ENCODE assay signal across 30 cellular contexts in the genomic region with DNA sequence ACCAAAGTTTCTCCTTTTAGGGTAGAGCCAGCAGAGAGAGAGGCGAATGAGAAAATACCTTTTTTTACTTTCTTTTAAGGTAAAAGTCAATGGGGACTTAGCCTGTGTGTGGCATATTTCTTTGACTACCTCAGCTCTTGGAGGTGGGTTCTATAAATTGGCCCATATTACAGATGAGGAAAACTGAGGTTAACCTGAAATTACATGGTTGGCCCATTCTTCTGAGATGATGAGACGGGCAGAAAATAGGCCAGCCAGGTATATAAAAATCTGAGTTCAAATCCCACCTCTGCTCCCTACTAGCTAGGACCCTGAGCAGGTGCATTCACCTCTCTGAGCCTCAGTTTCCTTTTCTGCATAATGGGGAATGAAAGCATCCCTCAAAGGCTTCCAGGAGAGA. TPM values are rescaled to one million over a fixed set of nuclear protein-coding genes. Genes with fewer than 3 reads are reported as not detected.
DNase-seq lines count a peak whose midpoint lies in the region; ATAC-seq, FAIRE-seq and TF ChIP-seq lines count a peak whose summit lies in the region.
"Had no signal": no experiment of that assay in that cellular context is flagged by ENCODE, and none has a peak within 500 bp of the region (broad histone marks: within the 10 kb centered on the region; RNA-seq: fewer than 3 reads in every experiment).

No MANE protein-coding gene starts in this region.

- H3K4me2 ChIP-seq in HepG2 (ENCODE audit: low read depth, low read length) (no peak overlapping the region), K562 (ENCODE audit: insufficient read depth, low read length) (no peak overlapping the region), PC-3 (ENCODE audit: low read length) (no peak overlapping the region)
- H3K4me2 ChIP-seq: BLaER1 had no signal

- no peak for TF ChIP-seq POLR2A in HepG2 (IDR thresholded peaks at IDR 0.05; ENCODE audit: insufficient read depth in 1 of 2, low read depth in 2 of 2, low read length in 2 of 2)
- TF ChIP-seq POLR2A in right lobe of liver (IDR thresholded peaks at IDR 0.05): no peak
- no peak for TF ChIP-seq POLR2A in K562 (conservative IDR thresholded peaks at IDR 0.05)

- H3K4me3 Mint-ChIP-seq in activated CD8-positive, alpha-beta T cell treated with anti-CD3 and anti-CD28 coated beads, Interleukin-2, amount 10 ng/mL, durations not matched to agents 7 days and 5 days: no peak overlapping the region
- H3K4me3 Mint-ChIP-seq: CD4-positive, alpha-beta memory T cell; CD4-positive, CD25-positive, alpha-beta regulatory T cell; CD8-positive, alpha-beta memory T cell had no signal

- no peak overlapping the region for H3K27ac Mint-ChIP-seq in activated CD8-positive, alpha-beta T cell treated with anti-CD3 and anti-CD28 coated beads, Interleukin-2, amount 10 ng/mL, durations not matched to agents 7 days and 5 days
- H3K27ac Mint-ChIP-seq: CD14-positive monocyte; CD8-positive, alpha-beta memory T cell had no signal

- H3K4me1 ChIP-seq in HepG2 (ENCODE audit: insufficient read depth, low read length) (no peaks in the 10 kb centered on the region), right lobe of liver (no peaks in the 10 kb centered on the region), K562 (replicated peaks in 1 of 2; ENCODE audit: control insufficient read depth in 2 of 2, insufficient read depth in 2 of 2, low read length in 2 of 2) (no peaks in the 10 kb centered on the region), PC-3 (ENCODE audit: insufficient read depth, low read length) (no peaks in the 10 kb centered on the region)
- H3K4me1 ChIP-seq: BE2C had no signal

- H3F3A ChIP-seq in PC-3 (ENCODE audit: low read length, unreplicated experiment): no peaks in the 10 kb centered on the region

- H3K27ac ChIP-seq in HepG2 (ENCODE audit: extremely low read length, insufficient read depth, low read length): no peak overlapping the region
- H3K27ac ChIP-seq in right lobe of liver: no peak overlapping the region
- H3K27ac ChIP-seq in K562 (ENCODE audit: extremely low read depth, low read depth, low read length): no peak overlapping the region
- H3K27ac ChIP-seq in PC-3 (ENCODE audit: low read length): no peak overlapping the region
- H3K27ac ChIP-seq: 22Rv1, BLaER1 had no signal

- H3K36me3 ChIP-seq in HepG2 (replicated peaks in 1 of 2; ENCODE audit: control insufficient read depth in 1 of 2, insufficient read depth in 2 of 2, low read length in 2 of 2) (no peaks in the 10 kb centered on the region), right lobe of liver (no peaks in the 10 kb centered on the region), K562 (ENCODE audit: control insufficient read depth, insufficient read depth, low read length) (no peaks in the 10 kb centered on the region), PC-3 (ENCODE audit: low read depth, low read length) (no peaks in the 10 kb centered on the region)
- H3K36me3 ChIP-seq: BE2C, BLaER1 had no signal

- no peak for TF ChIP-seq CTCF in HepG2 (CRISPR knock-in tag; IDR thresholded peaks at IDR 0.05)
- no peak for TF ChIP-seq CTCF in right lobe of liver (IDR thresholded peaks at IDR 0.05)
- TF ChIP-seq CTCF in K562 (IDR thresholded peaks at IDR 0.05 in 2 of 3, conservative IDR thresholded peaks at IDR 0.05 in 1 of 3; ENCODE audit: insufficient read depth in 2 of 3, low read depth in 1 of 3, low read length in 3 of 3): no peak
- no peak for TF ChIP-seq CTCF in PC-3 (conservative IDR thresholded peaks at IDR 0.05; ENCODE audit: low read depth, low read length)

- 0 out of 2 replicates have a peak, but pooled peaks cover 2% of the 10 kb centered on the region for H4K20me1 ChIP-seq in HepG2 (ENCODE audit: insufficient read depth, low read length)
- no peaks in the 10 kb centered on the region for H4K20me1 ChIP-seq in K562 (replicated peaks; ENCODE audit: control insufficient read depth, insufficient read depth, low read length)
- H4K20me1 ChIP-seq in PC-3 (ENCODE audit: low read length): no peaks in the 10 kb centered on the region
- H4K20me1 ChIP-seq: BLaER1 had no signal

- BruUV-seq in HepG2 (replicated peaks; lab: Mats Ljungman, UMichigan) (no TSS peak), K562 (replicated peaks; lab: Mats Ljungman, UMichigan) (no TSS peak), PC-3 (replicated peaks; lab: Mats Ljungman, UMichigan) (no TSS peak)

- peaks cover 12% of the 10 kb centered on the region for H3K27me3 Mint-ChIP-seq in activated CD8-positive, alpha-beta T cell treated with anti-CD3 and anti-CD28 coated beads, Interleukin-2, amount 10 ng/mL, durations not matched to agents 7 days and 5 days (ENCODE audit: low read depth)

- H3K9me3 ChIP-seq in HepG2 (ENCODE audit: low read length): no peaks in the 10 kb centered on the region
- no peaks in the 10 kb centered on the region for H3K9me3 ChIP-seq in right lobe of liver
- no peaks in the 10 kb centered on the region; the same call in 1 of the 2 replicates for H3K9me3 ChIP-seq in K562 (replicated peaks; ENCODE audit: control insufficient read depth, insufficient read depth, low read depth, low read length)
- no peaks in the 10 kb centered on the region for H3K9me3 ChIP-seq in PC-3 (ENCODE audit: low read length)
- H3K9me3 ChIP-seq: BE2C had no signal

- peaks cover 0 to 3% of the 10 kb centered on the region in 2 experiments; a peak in 1 of 5 replicates for H3K27me3 ChIP-seq in HepG2 (ENCODE audit: control insufficient read depth in 1 of 2, insufficient read depth in 2 of 2, low read length in 2 of 2)
- H3K27me3 ChIP-seq in right lobe of liver: no peaks in the 10 kb centered on the region
- no peaks in the 10 kb centered on the region for H3K27me3 ChIP-seq in K562 (ENCODE audit: control insufficient read depth in 2 of 2, insufficient read depth in 2 of 2, low read length in 2 of 2)
- H3K27me3 ChIP-seq in PC-3 (ENCODE audit: low read length): peaks cover 6% of the 10 kb centered on the region; the same call in 1 of the 2 replicates
- H3K27me3 ChIP-seq: BLaER1 had no signal

- no peak overlapping the region for H2AFZ ChIP-seq in HepG2 (ENCODE audit: low read length)
- H2AFZ ChIP-seq in K562 (ENCODE audit: low read depth, low read length): no peak overlapping the region
- H2AFZ ChIP-seq in PC-3 (ENCODE audit: low read length): no peak overlapping the region

- no peak for FAIRE-seq in HepG2 (lab: Jason Lieb, UNC)
- FAIRE-seq in K562 (lab: Jason Lieb, UNC): no peak
- FAIRE-seq: GM12878, GM12892, GM18507 had no signal

- no peaks in the 10 kb centered on the region for H3K4me1 Mint-ChIP-seq in activated CD8-positive, alpha-beta T cell treated with anti-CD3 and anti-CD28 coated beads, Interleukin-2, amount 10 ng/mL, durations not matched to agents 7 days and 5 days (ENCODE audit: low read depth)
- H3K4me1 Mint-ChIP-seq: CD4-positive, alpha-beta memory T cell; CD4-positive, CD25-positive, alpha-beta regulatory T cell; CD8-positive, alpha-beta memory T cell had no signal

- TF ChIP-seq EP300 in HepG2 (IDR thresholded peaks at IDR 0.05; ENCODE audit: low read depth in 2 of 2, low read length in 2 of 2) (no peak), HepG2 (CRISPR knock-in tag; IDR thresholded peaks at IDR 0.05; ENCODE audit: borderline replicate concordance) (no peak), K562 (IDR thresholded peaks at IDR 0.05; ENCODE audit: low read length) (no peak)

- WGBS in HepG2 (ENCODE audit: low lambda C conversion rate): 34% methylated on average over 2 of the region's 2 CpGs
- WGBS in right lobe of liver (ENCODE audit: insufficient coverage, low coverage, low lambda C conversion rate, missing lambda C conversion rate): 81% methylated on average over 2 of the region's 2 CpGs
- 0% methylated on average over 2 of the region's 2 CpGs for WGBS in K562 (ENCODE audit: insufficient coverage, low coverage, missing lambda C conversion rate)

- H3K36me3 Mint-ChIP-seq in activated CD8-positive, alpha-beta T cell treated with anti-CD3 and anti-CD28 coated beads, Interleukin-2, amount 10 ng/mL, durations not matched to agents 7 days and 5 days (ENCODE audit: low read depth): no peaks in the 10 kb centered on the region
- H3K36me3 Mint-ChIP-seq: CD14-positive monocyte; CD4-positive, CD25-positive, alpha-beta regulatory T cell; CD8-positive, alpha-beta memory T cell had no signal

- POLR2A ChIA-PET in HepG2 (lab: Yijun Ruan, JAX) (no interaction called here), K562 (lab: Yijun Ruan, JAX) (no interaction called here), PC-3 (lab: Charles Lee; ENCODE audit: unreplicated experiment) (no interaction called here)
- POLR2A ChIA-PET in activated CD8-positive, alpha-beta T cell treated with anti-CD3 and anti-CD28 coated beads, Interleukin-2, amount 10 ng/mL, durations not matched to agents 7 days and 5 days (lab: Charles Lee): no interaction called here

- H3K9me2 ChIP-seq in PC-3 (replicated peaks; ENCODE audit: low read length): no peaks in the 10 kb centered on the region

- intact Hi-C loops in HepG2 (cut with micrococcal nuclease; ENCODE audit: unreplicated experiment) (no loop called here), right lobe of liver (cut with DNase I) (no loop called here), K562 (cut with micrococcal nuclease) (no loop called here), PC-3 (cut with micrococcal nuclease) (no loop called here)

- DNase-seq in HepG2 (ENCODE audit: low spot score) (no peak), right lobe of liver (no peak), K562 (ENCODE audit: extremely low read depth in 1 of 4, low spot score in 3 of 4) (no peak), PC-3 (no peak)
- DNase-seq in activated CD8-positive, alpha-beta T cell treated with anti-CD3 and anti-CD28 coated beads, Interleukin-2, amount 10 ng/mL, durations not matched to agents 7 days and 5 days: no peak
- DNase-seq: ACHN; BE2C; C1 segment of cervical spinal cord; CD4-positive, alpha-beta memory T cell; CD4-positive, CD25-positive, alpha-beta regulatory T cell; CD8-positive, alpha-beta memory T cell; COR-L47; DMS 273 treated with DMSO at 0.1 percent for 48 hours; DMS153; DMS53; DMS79; DND-41; EL; GDM1 had no signal

- no peak for TF ChIP-seq RAD21 in HepG2 (CRISPR knock-in tag; IDR thresholded peaks at IDR 0.05)
- TF ChIP-seq RAD21 in K562 (CRISPR knock-in tag; conservative IDR thresholded peaks at IDR 0.05 in 1 of 2, IDR thresholded peaks at IDR 0.05 in 1 of 2): no peak

- H3K79me2 ChIP-seq in HepG2 (ENCODE audit: insufficient read depth, low read length) (no peaks in the 10 kb centered on the region), K562 (ENCODE audit: control insufficient read depth, insufficient read depth, low read length) (no peaks in the 10 kb centered on the region), PC-3 (ENCODE audit: low read length) (no peaks in the 10 kb centered on the region)

- H3K4me3 ChIP-seq in HepG2 (replicated peaks in 1 of 3; ENCODE audit: insufficient read depth in 1 of 3, low read depth in 2 of 3, low read length in 3 of 3) (no peak overlapping the region), right lobe of liver (no peak overlapping the region), K562 (no peak overlapping the region), PC-3 (ENCODE audit: low read length) (no peak overlapping the region)
- H3K4me3 ChIP-seq: BLaER1, GM12878 had no signal

- no peak overlapping the region for H3K9ac ChIP-seq in HepG2 (ENCODE audit: insufficient read depth, low read depth, low read length)
- H3K9ac ChIP-seq in K562 (ENCODE audit: insufficient read depth in 1 of 2, low read depth in 2 of 2, low read length in 2 of 2): no peak overlapping the region
- no peak overlapping the region for H3K9ac ChIP-seq in PC-3 (ENCODE audit: low read length)
- H3K9ac ChIP-seq: BLaER1 had no signal

- in situ Hi-C loops in HepG2 (cut with HindIII; ENCODE audit: extremely low pct_ligation_motif_present, low pct_unique_long_range_greater_than_20kb) (no loop called here), K562 (cut with MboI) (no loop called here)

- H3K9me3 Mint-ChIP-seq in activated CD8-positive, alpha-beta T cell treated with anti-CD3 and anti-CD28 coated beads, Interleukin-2, amount 10 ng/mL, durations not matched to agents 7 days and 5 days (ENCODE audit: insufficient read depth): no peaks in the 10 kb centered on the region

- ATAC-seq in HepG2 (no peak), right lobe of liver (no peak), K562 (no peak), PC-3 (no peak)
- no peak for ATAC-seq in activated CD8-positive, alpha-beta T cell treated with anti-CD3 and anti-CD28 coated beads, Interleukin-2, amount 10 ng/mL, durations not matched to agents 7 days and 5 days
- ATAC-seq: GM12878 had no signal

- CTCF ChIA-PET in HepG2 (lab: Yijun Ruan, JAX; ENCODE audit: low intra/inter-chr PET ratio, low total read pairs) (no interaction called here), K562 (lab: Yijun Ruan, JAX; ENCODE audit: low intra/inter-chr PET ratio) (no interaction called here), PC-3 (lab: Charles Lee) (no interaction called here)
- CTCF ChIA-PET in activated CD8-positive, alpha-beta T cell treated with anti-CD3 and anti-CD28 coated beads, Interleukin-2, amount 10 ng/mL, durations not matched to agents 7 days and 5 days (lab: Charles Lee): no interaction called here

- H3K9me1 ChIP-seq in K562 (ENCODE audit: control insufficient read depth, insufficient read depth, low read length): no peaks in the 10 kb centered on the region

RNA-seq across cellular contexts. Expression of a gene that starts 22.4 kb away (rescaled TPM):
- total RNA-seq in HepG2 (2016; rRNA removed; fragmentation: Illumina TruSeq; extraction: Trizol) (not detected in 2 replicates), right lobe of liver (not detected), K562 (2014; rRNA removed) (0.05 TPM in 1 of 2 replicates, not detected in the other), K562 (2014; rRNA removed; fragmentation: Illumina TruSeq; extraction: Trizol) (not detected in 2 replicates), K562 (2015; rRNA removed; fragmentation: Illumina TruSeq; extraction: Trizol) (not detected in 2 replicates), K562 (2021) (0.04 and 0.16 TPM in 2 replicates), PC-3 (2014; rRNA removed) (0.23 and 0.26 TPM in 2 replicates)
- total RNA-seq in HepG2 (2016; cell fraction: cytosol; rRNA removed; fragmentation: Illumina TruSeq; extraction: Trizol; ENCODE audit: low read depth): not detected in 2 replicates
- not detected in 2 replicates for total RNA-seq in HepG2 (2016; cell fraction: insoluble cytoplasmic fraction; rRNA removed; fragmentation: Illumina TruSeq; extraction: Trizol)
- not detected in 2 replicates for total RNA-seq in HepG2 (2016; cell fraction: membrane; rRNA removed; fragmentation: Illumina TruSeq; extraction: Trizol)
- not detected in 2 replicates for total RNA-seq in HepG2 (2016; cell fraction: nucleus; rRNA removed; fragmentation: Illumina TruSeq; extraction: Trizol)
- polyA plus RNA-seq in HepG2 (2011; rRNA removed) (0.01 TPM in 1 of 2 replicates, not detected in the other), K562 (2011; rRNA removed) (0.09 and 0.17 TPM in 2 replicates), K562 (2014; fragmentation: Illumina TruSeq; extraction: Trizol) (not detected in 2 replicates), K562 (2014; fragmentation: Nextera tagmentation; extraction: Ambion mirVana) (not detected), K562 (2014; rRNA removed) (0.08 TPM in 1 of 2 replicates, not detected in the other)
- polyA plus RNA-seq in HepG2 (2011; cell fraction: cytosol; rRNA removed): 0.04 and 0.07 TPM in 2 replicates
- polyA plus RNA-seq in HepG2 (2011; cell fraction: nucleus; rRNA removed): not detected in 2 replicates
- not detected in 2 replicates for polyA plus RNA-seq in HepG2 (2012)
- not detected in 2 replicates for polyA plus RNA-seq in HepG2 (2016; cell fraction: cytosol; fragmentation: Illumina TruSeq; extraction: Trizol; ENCODE audit: low read depth)
- polyA plus RNA-seq in HepG2 (2016; cell fraction: insoluble cytoplasmic fraction; fragmentation: Illumina TruSeq; extraction: Trizol; ENCODE audit: low read depth): not detected in 2 replicates
- polyA plus RNA-seq in HepG2 (2016; cell fraction: membrane; fragmentation: Illumina TruSeq; extraction: Trizol; ENCODE audit: low read depth): not detected in 2 replicates
- polyA plus RNA-seq in HepG2 (2016; cell fraction: nucleus; fragmentation: Illumina TruSeq; extraction: Trizol; ENCODE audit: insufficient read depth, low read depth): not detected in 2 replicates
- not detected in 2 replicates for polyA minus RNA-seq in HepG2 (2011; rRNA and poly(A)+ RNA removed; ENCODE audit: low replicate concordance)
- not detected in 2 replicates for polyA minus RNA-seq in HepG2 (2011; cell fraction: cytosol; rRNA and poly(A)+ RNA removed)
- not detected in 2 replicates for polyA minus RNA-seq in HepG2 (2011; cell fraction: nucleus; rRNA and poly(A)+ RNA removed)
- total RNA-seq in K562 (2011; cell fraction: chromatin; rRNA removed; ENCODE audit: low replicate concordance): 0.25 TPM in 1 of 2 replicates, not detected in the other
- 0.13 and 0.17 TPM in 2 replicates for total RNA-seq in K562 (2011; cell fraction: nucleolus; rRNA removed)
- not detected in 2 replicates for total RNA-seq in K562 (2011; cell fraction: nucleoplasm; rRNA removed)
- 0.24 and 0.64 TPM in 2 replicates for polyA plus RNA-seq in K562 (2011; cell fraction: cytosol; rRNA removed)
- polyA plus RNA-seq in K562 (2011; cell fraction: nucleus; rRNA removed): 0.25 and 0.34 TPM in 2 replicates
- 0.03 and 0.08 TPM in 2 replicates for polyA plus RNA-seq in K562 (2012)
- not detected in 2 replicates for polyA minus RNA-seq in K562 (2011; rRNA and poly(A)+ RNA removed)
- not detected in 2 replicates for polyA minus RNA-seq in K562 (2011; cell fraction: cytosol; rRNA and poly(A)+ RNA removed)
- polyA minus RNA-seq in K562 (2011; cell fraction: nucleus; rRNA and poly(A)+ RNA removed): 0.13 TPM in 1 of 2 replicates, not detected in the other
- not detected for total RNA-seq in activated CD8-positive, alpha-beta T cell treated with anti-CD3 and anti-CD28 coated beads, Interleukin-2, amount 10 ng/mL, durations not matched to agents 7 days and 5 days
- total RNA-seq: A172; A673; CD4-positive, alpha-beta memory T cell; CD4-positive, CD25-positive, alpha-beta regulatory T cell; CD8-positive, alpha-beta memory T cell; G401; GM12878 had no signal
- polyA plus RNA-seq: AG04450; CD14-positive monocyte; CD4-positive, alpha-beta memory T cell; CD4-positive, CD25-positive, alpha-beta regulatory T cell; CD8-positive, alpha-beta memory T cell had no signal

RNA-seq across cellular contexts. Expression of a gene that starts 27.1 kb away (rescaled TPM):
- total RNA-seq in HepG2 (2016; rRNA removed; fragmentation: Illumina TruSeq; extraction: Trizol) (1.2 and 1.3 TPM in 2 replicates), right lobe of liver (10 to 100 TPM; 25.5 to 85.7 (median 32.3) TPM), K562 (2014; rRNA removed) (7.4 and 9.1 TPM in 2 replicates), K562 (2014; rRNA removed; fragmentation: Illumina TruSeq; extraction: Trizol) (1.1 and 1.7 TPM in 2 replicates), K562 (2015; rRNA removed; fragmentation: Illumina TruSeq; extraction: Trizol) (6.3 and 7.8 TPM in 2 replicates), K562 (2021) (8.4 and 9.1 TPM in 2 replicates), PC-3 (2014; rRNA removed) (14.0 and 19.9 TPM in 2 replicates)
- total RNA-seq in HepG2 (2016; cell fraction: cytosol; rRNA removed; fragmentation: Illumina TruSeq; extraction: Trizol; ENCODE audit: low read depth): 0.79 and 1.7 TPM in 2 replicates
- total RNA-seq in HepG2 (2016; cell fraction: insoluble cytoplasmic fraction; rRNA removed; fragmentation: Illumina TruSeq; extraction: Trizol): 1.2 and 1.7 TPM in 2 replicates
- 1.1 and 2.0 TPM in 2 replicates for total RNA-seq in HepG2 (2016; cell fraction: membrane; rRNA removed; fragmentation: Illumina TruSeq; extraction: Trizol)
- total RNA-seq in HepG2 (2016; cell fraction: nucleus; rRNA removed; fragmentation: Illumina TruSeq; extraction: Trizol): 1.4 and 2.0 TPM in 2 replicates
- polyA plus RNA-seq in HepG2 (2011; rRNA removed) (1.7 and 2.9 TPM in 2 replicates), K562 (2011; rRNA removed) (9.8 and 10.9 TPM in 2 replicates), K562 (2014; fragmentation: Illumina TruSeq; extraction: Trizol) (3.0 and 7.1 TPM in 2 replicates), K562 (2014; fragmentation: Nextera tagmentation; extraction: Ambion mirVana) (1 to 10 TPM in 1 of 2 experiments, under 1 TPM in 1; 0.31 to 2.0 TPM), K562 (2014; rRNA removed) (11.0 and 13.4 TPM in 2 replicates)
- polyA plus RNA-seq in HepG2 (2011; cell fraction: cytosol; rRNA removed): 1.9 and 3.2 TPM in 2 replicates
- polyA plus RNA-seq in HepG2 (2011; cell fraction: nucleus; rRNA removed): 1.6 and 2.0 TPM in 2 replicates
- 0.92 and 1.3 TPM in 2 replicates for polyA plus RNA-seq in HepG2 (2012)
- polyA plus RNA-seq in HepG2 (2016; cell fraction: cytosol; fragmentation: Illumina TruSeq; extraction: Trizol; ENCODE audit: low read depth): 1.1 and 1.5 TPM in 2 replicates
- polyA plus RNA-seq in HepG2 (2016; cell fraction: insoluble cytoplasmic fraction; fragmentation: Illumina TruSeq; extraction: Trizol; ENCODE audit: low read depth): 2.4 and 3.5 TPM in 2 replicates
- 0.64 and 0.90 TPM in 2 replicates for polyA plus RNA-seq in HepG2 (2016; cell fraction: membrane; fragmentation: Illumina TruSeq; extraction: Trizol; ENCODE audit: low read depth)
- polyA plus RNA-seq in HepG2 (2016; cell fraction: nucleus; fragmentation: Illumina TruSeq; extraction: Trizol; ENCODE audit: insufficient read depth, low read depth): 1.9 and 2.9 TPM in 2 replicates
- 1.1 and 6.5 TPM in 2 replicates for polyA minus RNA-seq in HepG2 (2011; rRNA and poly(A)+ RNA removed; ENCODE audit: low replicate concordance)
- polyA minus RNA-seq in HepG2 (2011; cell fraction: cytosol; rRNA and poly(A)+ RNA removed): 0.99 and 1.4 TPM in 2 replicates
- polyA minus RNA-seq in HepG2 (2011; cell fraction: nucleus; rRNA and poly(A)+ RNA removed): 1.5 TPM in 2 replicates
- 3.2 and 9.7 TPM in 2 replicates for total RNA-seq in K562 (2011; cell fraction: chromatin; rRNA removed; ENCODE audit: low replicate concordance)
- total RNA-seq in K562 (2011; cell fraction: nucleolus; rRNA removed): 6.1 and 7.5 TPM in 2 replicates
- total RNA-seq in K562 (2011; cell fraction: nucleoplasm; rRNA removed): 7.0 and 15.4 TPM in 2 replicates
- polyA plus RNA-seq in K562 (2011; cell fraction: cytosol; rRNA removed): 13.4 and 29.5 TPM in 2 replicates
- polyA plus RNA-seq in K562 (2011; cell fraction: nucleus; rRNA removed): 5.6 and 8.8 TPM in 2 replicates
- polyA plus RNA-seq in K562 (2012): 15.2 and 23.6 TPM in 2 replicates
- 2.8 and 3.7 TPM in 2 replicates for polyA minus RNA-seq in K562 (2011; rRNA and poly(A)+ RNA removed)
- polyA minus RNA-seq in K562 (2011; cell fraction: cytosol; rRNA and poly(A)+ RNA removed): 5.2 and 5.9 TPM in 2 replicates
- polyA minus RNA-seq in K562 (2011; cell fraction: nucleus; rRNA and poly(A)+ RNA removed): 5.4 and 6.6 TPM in 2 replicates
- total RNA-seq in activated CD8-positive, alpha-beta T cell treated with anti-CD3 and anti-CD28 coated beads, Interleukin-2, amount 10 ng/mL, durations not matched to agents 7 days and 5 days: under 1 TPM; 0.37 to 0.39 TPM
- total RNA-seq: CD4-positive, CD25-positive, alpha-beta regulatory T cell had no signal
- polyA plus RNA-seq: CD4-positive, alpha-beta memory T cell; CD8-positive, alpha-beta memory T cell had no signal

RNA-seq across cellular contexts. Expression of a gene that starts 45.6 kb away (rescaled TPM):
- total RNA-seq in HepG2 (2016; rRNA removed; fragmentation: Illumina TruSeq; extraction: Trizol) (not detected in 2 replicates), right lobe of liver (100 to 1,000 TPM; 208 to 722 (median 309) TPM), K562 (2014; rRNA removed) (0.24 TPM in 1 of 2 replicates, not detected in the other), K562 (2014; rRNA removed; fragmentation: Illumina TruSeq; extraction: Trizol) (0.07 TPM in 1 of 2 replicates, not detected in the other), K562 (2015; rRNA removed; fragmentation: Illumina TruSeq; extraction: Trizol) (0.60 and 1.1 TPM in 2 replicates), K562 (2021) (0.18 and 0.22 TPM in 2 replicates), PC-3 (2014; rRNA removed) (not detected in 2 replicates)
- total RNA-seq in HepG2 (2016; cell fraction: cytosol; rRNA removed; fragmentation: Illumina TruSeq; extraction: Trizol; ENCODE audit: low read depth): not detected in 2 replicates
- total RNA-seq in HepG2 (2016; cell fraction: insoluble cytoplasmic fraction; rRNA removed; fragmentation: Illumina TruSeq; extraction: Trizol): not detected in 2 replicates
- total RNA-seq in HepG2 (2016; cell fraction: membrane; rRNA removed; fragmentation: Illumina TruSeq; extraction: Trizol): not detected in 2 replicates
- not detected in 2 replicates for total RNA-seq in HepG2 (2016; cell fraction: nucleus; rRNA removed; fragmentation: Illumina TruSeq; extraction: Trizol)
- polyA plus RNA-seq in HepG2 (2011; rRNA removed) (not detected in 2 replicates), K562 (2011; rRNA removed) (0.07 TPM in 1 of 2 replicates, not detected in the other), K562 (2014; fragmentation: Illumina TruSeq; extraction: Trizol) (0.09 and 0.10 TPM in 2 replicates), K562 (2014; fragmentation: Nextera tagmentation; extraction: Ambion mirVana) (under 1 TPM; 0.07 to 0.23 TPM), K562 (2014; rRNA removed) (0.15 and 0.30 TPM in 2 replicates)
- not detected in 2 replicates for polyA plus RNA-seq in HepG2 (2011; cell fraction: cytosol; rRNA removed)
- not detected in 2 replicates for polyA plus RNA-seq in HepG2 (2011; cell fraction: nucleus; rRNA removed)
- not detected in 2 replicates for polyA plus RNA-seq in HepG2 (2012)
- polyA plus RNA-seq in HepG2 (2016; cell fraction: cytosol; fragmentation: Illumina TruSeq; extraction: Trizol; ENCODE audit: low read depth): not detected in 2 replicates
- polyA plus RNA-seq in HepG2 (2016; cell fraction: insoluble cytoplasmic fraction; fragmentation: Illumina TruSeq; extraction: Trizol; ENCODE audit: low read depth): not detected in 2 replicates
- not detected in 2 replicates for polyA plus RNA-seq in HepG2 (2016; cell fraction: membrane; fragmentation: Illumina TruSeq; extraction: Trizol; ENCODE audit: low read depth)
- not detected in 2 replicates for polyA plus RNA-seq in HepG2 (2016; cell fraction: nucleus; fragmentation: Illumina TruSeq; extraction: Trizol; ENCODE audit: insufficient read depth, low read depth)
- polyA minus RNA-seq in HepG2 (2011; rRNA and poly(A)+ RNA removed; ENCODE audit: low replicate concordance): not detected in 2 replicates
- not detected in 2 replicates for polyA minus RNA-seq in HepG2 (2011; cell fraction: cytosol; rRNA and poly(A)+ RNA removed)
- not detected in 2 replicates for polyA minus RNA-seq in HepG2 (2011; cell fraction: nucleus; rRNA and poly(A)+ RNA removed)
- total RNA-seq in K562 (2011; cell fraction: chromatin; rRNA removed; ENCODE audit: low replicate concordance): not detected in 2 replicates
- not detected in 2 replicates for total RNA-seq in K562 (2011; cell fraction: nucleolus; rRNA removed)
- total RNA-seq in K562 (2011; cell fraction: nucleoplasm; rRNA removed): not detected in 2 replicates
- 0.10 TPM in 1 of 2 replicates, not detected in the other for polyA plus RNA-seq in K562 (2011; cell fraction: cytosol; rRNA removed)
- 0.48 TPM in 1 of 2 replicates, not detected in the other for polyA plus RNA-seq in K562 (2011; cell fraction: nucleus; rRNA removed)
- polyA plus RNA-seq in K562 (2012): 0.22 and 0.34 TPM in 2 replicates
- polyA minus RNA-seq in K562 (2011; rRNA and poly(A)+ RNA removed): not detected in 2 replicates
- not detected in 2 replicates for polyA minus RNA-seq in K562 (2011; cell fraction: cytosol; rRNA and poly(A)+ RNA removed)
- polyA minus RNA-seq in K562 (2011; cell fraction: nucleus; rRNA and poly(A)+ RNA removed): not detected in 2 replicates
- total RNA-seq in activated CD8-positive, alpha-beta T cell treated with anti-CD3 and anti-CD28 coated beads, Interleukin-2, amount 10 ng/mL, durations not matched to agents 7 days and 5 days: not detected
- total RNA-seq: A172; A673; CD4-positive, CD25-positive, alpha-beta regulatory T cell; Daoy had no signal
- polyA plus RNA-seq: AG04450; CD4-positive, alpha-beta memory T cell; CD4-positive, CD25-positive, alpha-beta regulatory T cell; CD8-positive, alpha-beta memory T cell; GM12878 had no signal

Comparison
In these comparisons a context has a peak if more than half of its experiments do, and no peak if none do; other contexts are left out.
1. RNA of a gene that starts 45.6 kb away (total RNA-seq): 208 to 722 TPM in right lobe of liver; 0.07 to 1.1 TPM in K562, not detected in HepG2, not detected in PC-3 and not detected in activated CD8-positive, alpha-beta T cell treated with anti-CD3 and anti-CD28 coated beads, Interleukin-2, amount 10 ng/mL, durations not matched to agents 7 days and 5 days; every median in the first group is over 10 times any median in the second.